8 cellular contexts compared by ENCODE assay signal in genomic region chr6:7910298-7910653, GRCh38. TPM values are rescaled to one million over a fixed set of nuclear protein-coding genes. Genes with fewer than 3 reads are reported as not detected.
DNase-seq lines count a peak whose midpoint lies in the region; ATAC-seq and TF ChIP-seq lines count a peak whose summit lies in the region.

No MANE protein-coding gene starts in this region.

- peak overlapping the region; percentile 76 to 86 (median 81) for H3K27ac ChIP-seq in Peyer's patch
- H3K27ac ChIP-seq in stomach = peak overlapping the region; percentile 77 to 95 (median 88)

- WGBS in stomach, 5 donors = 0 to 1% (median 1%) methylated on average over 23 to 57 of the region's 57 CpGs; no CpG with 5 or more reads in 1 of the 5 donors

- TF ChIP-seq POLR2A in Peyer's patch (IDR thresholded peaks at IDR 0.05) (no peak), stomach (IDR thresholded peaks at IDR 0.05) (no peak)

- H3K36me3 ChIP-seq in Peyer's patch (no peaks in the 10 kb centered on the region), stomach (no peaks in the 10 kb centered on the region)

- H3K4me1 ChIP-seq in Peyer's patch = peaks cover 0 to 27% (median 8%) of the 10 kb centered on the region in 4 donors
- peaks cover 12 to 41% (median 38%) of the 10 kb centered on the region in 4 donors for H3K4me1 ChIP-seq in stomach

- DNase-seq in Peyer's patch (no peak), hepatic stellate cell (ENCODE audit: low spot score) (peak; percentile 30), stomach (no peak), cortex of kidney (lab: John Stamatoyannopoulos, UW) (no peak)
- DNase-seq in stimulated activated CD4-positive, alpha-beta T cell treated with anti-CD3 and anti-CD28 coated beads, Interleukin-12 subunit alpha, Interleukin-12 subunit beta, amount 100 ng/mL, for 4 hours = no peak
- no peak for DNase-seq in activated naive CD4-positive, alpha-beta T cell treated with anti-CD3 and anti-CD28 coated beads, Interleukin-2, amount 50 U/mL, for 16 hours

- peak overlapping the region; percentile 82 for H3K4me3 ChIP-seq in GM08714 (ENCODE audit: low read length)
- H3K4me3 ChIP-seq in Peyer's patch = peak overlapping the region; percentile 77 to 97 (median 96)
- peak overlapping the region; percentile 75 to 96 (median 92) for H3K4me3 ChIP-seq in stomach

- peak; percentile 12 for ATAC-seq in GM21825 (IDR thresholded peaks at IDR 0.05; ENCODE audit: unreplicated experiment)

- TF ChIP-seq CTCF in Peyer's patch (IDR thresholded peaks at IDR 0.05) (no peak), stomach (IDR thresholded peaks at IDR 0.05) (no peak)

- intact Hi-C loops in stomach (cut with DNase I; ENCODE audit: low total_unique reads) = no loop called here

- TF ChIP-seq EP300 in stomach (IDR thresholded peaks at IDR 0.05) = no peak

- no peaks in the 10 kb centered on the region for H3K9me3 ChIP-seq in Peyer's patch
- no peaks in the 10 kb centered on the region for H3K9me3 ChIP-seq in stomach

- no peaks in the 10 kb centered on the region for H3K27me3 ChIP-seq in Peyer's patch
- H3K27me3 ChIP-seq in stomach = no peaks in the 10 kb centered on the region

RNA-seq across cellular contexts. Expression of gene TXNDC5, which starts 0.3 kb away (rescaled TPM):
- total RNA-seq in Peyer's patch = 100 to 1,000 TPM in 1 of 4 donors, 10 to 100 TPM in 3; 61.7 to 131 (median 87.3) TPM
- total RNA-seq in stomach = 100 to 1,000 TPM in 2 of 5 donors, 10 to 100 TPM in 3; 27.4 to 260 (median 52.7) TPM
- polyA plus RNA-seq in stomach = 10 to 100 TPM; 27.9 to 58.7 (median 35.9) TPM
